In the genomic region with DNA sequence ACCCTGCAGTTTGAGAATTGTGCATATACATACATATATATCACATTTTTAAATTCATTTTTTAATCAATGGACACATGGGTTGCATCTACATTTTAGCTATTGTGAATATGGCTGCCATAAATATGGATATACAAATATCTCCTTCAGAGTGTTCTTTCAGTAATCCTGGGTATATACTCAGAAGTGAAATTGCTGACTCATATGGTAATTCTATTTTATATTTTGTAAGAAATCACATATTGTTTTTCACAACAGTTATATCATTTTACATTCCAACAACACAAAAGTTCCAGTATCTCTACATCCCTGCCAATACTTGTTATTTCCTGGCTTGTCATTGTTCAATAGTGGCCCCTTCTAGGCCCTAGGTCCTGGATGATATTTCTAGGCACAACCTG, we compare ENCODE assay signal across 1 cellular context.
A peak's percentile ranks its signal among the peaks of the same experiment; 100 is the strongest.
TF ChIP-seq lines count a peak whose summit lies in the region.

No MANE protein-coding gene starts in this region.

TF ChIP-seq in A549, 52 proteins besides CTCF, POLR2A, EP300 and RAD21:
- TF ChIP-seq MAFK (IDR thresholded peaks at IDR 0.05; ENCODE audit: partially characterized antibody) (peak; percentile 47), EHF (CRISPR knock-in tag; IDR thresholded peaks at IDR 0.05) (no peak), MYC (IDR thresholded peaks at IDR 0.05; ENCODE audit: borderline replicate concordance, low read length) (no peak), ESRRA (IDR thresholded peaks at IDR 0.05; ENCODE audit: borderline replicate concordance, low read length) (no peak)
TF ChIP-seq in A549: peak in this region for 1.
